8 cellular contexts compared by ENCODE assay signal in genomic region chr14:99271288-99271941, GRCh38. TPM values are rescaled to one million over a fixed set of nuclear protein-coding genes. Genes with fewer than 3 reads are reported as not detected.
DNase-seq lines count a peak whose midpoint lies in the region; ATAC-seq and TF ChIP-seq lines count a peak whose summit lies in the region.

No MANE protein-coding gene starts in this region.

- H2AFZ ChIP-seq in fibroblast of lung (ENCODE audit: low read length): no peak overlapping the region

- no peak for DNase-seq in GM12865 (ENCODE audit: low read depth)
- no peak for DNase-seq in RWPE1 (ENCODE audit: low spot score)
- no peak for DNase-seq in fibroblast of lung (ENCODE audit: low read depth in 2 of 2)
- peak; percentile 61 for DNase-seq in retina
- DNase-seq in GOT3 (lab: John Stamatoyannopoulos, UW): no peak

- POLR2A ChIA-PET in RWPE1 (lab: Yijun Ruan, JAX; ENCODE audit: low non-redundant PET): no interaction called here

- H3K36me3 ChIP-seq in fibroblast of lung (ENCODE audit: control insufficient read depth, insufficient read depth, low read length): no peaks in the 10 kb centered on the region

- peak overlapping the region; percentile 95 for H3K27ac ChIP-seq in RWPE1
- H3K27ac ChIP-seq in fibroblast of lung (ENCODE audit: insufficient read depth, low read length): no peak overlapping the region

- no peaks in the 10 kb centered on the region for H3K79me2 ChIP-seq in fibroblast of lung (ENCODE audit: control insufficient read depth, insufficient read depth, low read length)

- H4K20me1 ChIP-seq in fibroblast of lung (ENCODE audit: control insufficient read depth, extremely low read depth, insufficient read depth, low read length): no peaks in the 10 kb centered on the region

- no peaks in the 10 kb centered on the region for H3K4me1 ChIP-seq in fibroblast of lung (ENCODE audit: control insufficient read depth, extremely low read depth, insufficient read depth, low read length)

- TF ChIP-seq CTCF in GM12865 (IDR thresholded peaks at IDR 0.05; ENCODE audit: insufficient read depth, low read depth, low read length, missing control alignments) (no peak), RWPE1 (conservative IDR thresholded peaks at IDR 0.05; ENCODE audit: low read depth) (no peak), fibroblast of lung (conservative IDR thresholded peaks at IDR 0.05 in 1 of 2, IDR thresholded peaks at IDR 0.05 in 1 of 2; ENCODE audit: low read depth in 1 of 2, low read length in 2 of 2) (no peak)

- CTCF ChIA-PET in RWPE1 (lab: Yijun Ruan, JAX): interaction anchor here (0.6 to 1.2 kb wide), 5 partner anchors 110 to 1089 kb away, joined by 3 to 6 read pairs (median 4); no protein-coding TSS in a partner anchor

- no peaks in the 10 kb centered on the region for H3K9me3 ChIP-seq in fibroblast of lung (ENCODE audit: control insufficient read depth, insufficient read depth, low read depth, low read length)

- no peak overlapping the region for H3K9ac ChIP-seq in fibroblast of lung (ENCODE audit: insufficient read depth, low read length)

- H3K27me3 ChIP-seq in fibroblast of lung (ENCODE audit: control insufficient read depth, insufficient read depth, low read length): peaks cover 41% of the 10 kb centered on the region

- ATAC-seq in GM19351 (IDR thresholded peaks at IDR 0.05; ENCODE audit: unreplicated experiment): no peak
- ATAC-seq in HG03159 (IDR thresholded peaks at IDR 0.05; ENCODE audit: unreplicated experiment): no peak
- no peak for ATAC-seq in GM21576 (IDR thresholded peaks at IDR 0.05; ENCODE audit: unreplicated experiment)

- H3K4me3 ChIP-seq in GM12865 (ENCODE audit: low read depth, low read length) (peak overlapping the region; percentile 65), fibroblast of lung (replicated peaks in 1 of 4; ENCODE audit: control extremely low read depth in 1 of 4, insufficient read depth in 1 of 4, low read depth in 3 of 4, low read length in 4 of 4) (peak overlapping the region; percentile 27 to 63 (median 44))

- H3K4me2 ChIP-seq in fibroblast of lung (ENCODE audit: extremely low read depth, insufficient read depth, low read length): peak overlapping the region; percentile 80

RNA-seq across cellular contexts. Expression of gene BCL11B, which starts 0.6 kb away (rescaled TPM):
- under 0.01 TPM in 2 replicates for total RNA-seq in fibroblast of lung
- not detected in 2 replicates for polyA plus RNA-seq in fibroblast of lung
- not detected in 2 replicates for polyA plus RNA-seq in fibroblast of lung (2012)
- polyA minus RNA-seq in fibroblast of lung (ENCODE audit: low replicate concordance): not detected in 2 replicates
